In the genomic region with DNA sequence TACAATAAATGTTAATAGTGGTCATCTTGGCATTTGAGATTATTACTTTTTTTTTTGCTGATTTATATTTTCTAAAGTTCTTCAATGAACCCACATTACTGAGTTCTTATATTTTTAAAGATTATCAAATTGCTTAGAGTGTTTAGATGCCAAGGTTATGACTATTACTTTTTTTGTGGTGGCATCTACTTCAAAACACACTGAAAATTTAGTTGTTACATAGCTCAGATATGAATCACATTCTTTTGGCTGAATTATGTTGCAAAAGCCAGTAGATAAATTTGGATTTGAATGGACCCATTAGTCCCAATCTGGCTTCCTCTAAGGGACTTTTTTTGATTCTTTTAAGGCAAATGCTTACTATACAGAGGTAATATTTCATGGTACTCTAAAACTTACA, we compare ENCODE assay signal across 12 cellular contexts. TPM values are rescaled to one million over a fixed set of nuclear protein-coding genes. Genes with fewer than 3 reads are reported as not detected.
A peak's percentile ranks its signal among the peaks of the same experiment; 100 is the strongest.
DNase-seq lines count a peak whose midpoint lies in the region; ATAC-seq, FAIRE-seq and TF ChIP-seq lines count a peak whose summit lies in the region.
"Had no signal": no experiment of that assay in that cellular context is flagged by ENCODE, and none has a peak within 500 bp of the region (broad histone marks: within the 10 kb centered on the region; RNA-seq: fewer than 3 reads in every experiment).

No MANE protein-coding gene starts in this region.

- H3K4me2 ChIP-seq in HCT116 (ENCODE audit: low read length): peak overlapping the region; percentile 52

- TF ChIP-seq CTCF in HCT116 (IDR thresholded peaks at IDR 0.05 in 2 of 3, conservative IDR thresholded peaks at IDR 0.05 in 1 of 3; ENCODE audit: borderline replicate concordance in 1 of 3, insufficient read depth in 1 of 3, low read depth in 2 of 3, low read length in 2 of 3) (no peak), fibroblast of the aortic adventitia (IDR thresholded peaks at IDR 0.05; ENCODE audit: insufficient read depth, low read length) (no peak), Peyer's patch (IDR thresholded peaks at IDR 0.05) (no peak), WTC11 (IDR thresholded peaks at IDR 0.05) (no peak)

- no peak overlapping the region for H3K4me3 ChIP-seq in HCT116 (replicated peaks in 1 of 2; ENCODE audit: low read depth in 1 of 2, low read length in 2 of 2)
- no peak overlapping the region for H3K4me3 ChIP-seq in fibroblast of the aortic adventitia (ENCODE audit: low read depth, low read length)
- H3K4me3 ChIP-seq in Peyer's patch: no peak overlapping the region
- H3K4me3 ChIP-seq: heart left ventricle had no signal

- H4K20me1 ChIP-seq in HCT116 (ENCODE audit: insufficient read depth): no peaks in the 10 kb centered on the region

- POLR2A ChIA-PET in HCT116 (lab: Charles Lee) (interaction anchor here (0.7 kb wide), 1 partner anchor 759 kb away, joined by 3 read pairs; no protein-coding TSS in a partner anchor), WTC11 (lab: Charles Lee) (no interaction called here)

- no peak overlapping the region for H3K9ac ChIP-seq in HCT116 (ENCODE audit: low read length)

- H3K27me3 Mint-ChIP-seq in WTC11 (ENCODE audit: low read depth): no peaks in the 10 kb centered on the region

- H3K9me2 ChIP-seq in HCT116 (ENCODE audit: insufficient read depth): no peaks in the 10 kb centered on the region

- H3K27ac Mint-ChIP-seq in WTC11: no peak overlapping the region

- no peak; the same call in 1 of the 2 replicates for ATAC-seq in HCT116
- no peak for ATAC-seq in GM21515 (IDR thresholded peaks at IDR 0.05; ENCODE audit: unreplicated experiment)
- ATAC-seq in WTC11: no peak

- H3K27ac ChIP-seq in HCT116 (ENCODE audit: low read depth, low read length) (no peak overlapping the region), Peyer's patch (no peak overlapping the region)

- peaks cover 8 to 11% of the 10 kb centered on the region in 2 experiments; a peak in 3 of 4 replicates for H3K4me1 ChIP-seq in HCT116 (ENCODE audit: control insufficient read depth in 1 of 2, insufficient read depth in 2 of 2, low read length in 2 of 2)
- peaks cover 0 to 17% (median 0%) of the 10 kb centered on the region in 4 donors for H3K4me1 ChIP-seq in Peyer's patch

- H3K9me3 ChIP-seq in HCT116 (ENCODE audit: control insufficient read depth in 1 of 2, insufficient read depth in 1 of 2, low read depth in 1 of 2, low read length in 2 of 2) (no peaks in the 10 kb centered on the region), Peyer's patch (no peaks in the 10 kb centered on the region)
- H3K9me3 ChIP-seq: heart left ventricle had no signal

- no peaks in the 10 kb centered on the region for H3K27me3 ChIP-seq in HCT116 (ENCODE audit: insufficient read depth, low read length)
- no peaks in the 10 kb centered on the region for H3K27me3 ChIP-seq in Peyer's patch
- H3K27me3 ChIP-seq: heart left ventricle had no signal

- no peak for TF ChIP-seq POLR2A in HCT116 (IDR thresholded peaks at IDR 0.05; ENCODE audit: borderline replicate concordance, extremely low read depth, insufficient read depth, insufficient read length)
- no peak for TF ChIP-seq POLR2A in Peyer's patch (IDR thresholded peaks at IDR 0.05)

- FAIRE-seq in TTC549 (lab: Jason Lieb, UNC): peak; percentile 15
- FAIRE-seq: GM12892, H1 had no signal

- peaks cover 23% of the 10 kb centered on the region for H3K36me3 Mint-ChIP-seq in WTC11

- RAD21 ChIA-PET in HCT116 (lab: Charles Lee; ENCODE audit: low non-redundant PET in 1 of 2, low total read pairs in 2 of 2, uncharacterized antibody in 2 of 2, unreplicated experiment in 2 of 2): no interaction called here

- no peak for TF ChIP-seq RAD21 in HCT116 (IDR thresholded peaks at IDR 0.05; ENCODE audit: low read depth)

- DNase-seq in HCT116 (ENCODE audit: low read depth, low spot score) (no peak), fibroblast of the aortic adventitia (ENCODE audit: low read depth) (peak; percentile 95), stromal cell of bone marrow (ENCODE audit: low read depth) (peak; percentile 74), Peyer's patch (no peak), WTC11 (ENCODE audit: low spot score) (no peak), NCI-H1092 treated with DMSO at 0.1 percent for 48 hours (lab: John Stamatoyannopoulos, UW) (no peak)
- DNase-seq: activated naive CD4-positive, alpha-beta T cell treated with anti-CD3 and anti-CD28 coated beads, Interleukin-2, amount 50 U/mL, for 16 hours; heart left ventricle had no signal

- peaks cover 0 to 11% of the 10 kb centered on the region in 2 experiments; a peak in 1 of 4 replicates for H3K36me3 ChIP-seq in HCT116 (ENCODE audit: control insufficient read depth in 1 of 2, insufficient read depth in 2 of 2, low read length in 2 of 2)
- no peaks in the 10 kb centered on the region for H3K36me3 ChIP-seq in Peyer's patch

- no peaks in the 10 kb centered on the region for H3K79me2 ChIP-seq in HCT116 (ENCODE audit: insufficient read depth, low read length)

- peaks cover 19% of the 10 kb centered on the region for H3K4me1 Mint-ChIP-seq in WTC11

- CTCF ChIA-PET in HCT116 (lab: Charles Lee) (no interaction called here), WTC11 (lab: Charles Lee) (no interaction called here)

- H3K9me3 Mint-ChIP-seq in WTC11: peaks cover 14% of the 10 kb centered on the region

- intact Hi-C loops in HCT116 (cut with micrococcal nuclease): no loop called here

- H2AFZ ChIP-seq in HCT116 (ENCODE audit: low read depth, low read length, poor library complexity, severe bottlenecking): no peak overlapping the region

- no peak overlapping the region for H3K4me3 Mint-ChIP-seq in WTC11

- BruUV-seq in HCT116 (replicated peaks; lab: Mats Ljungman, UMichigan): no TSS peak

TF ChIP-seq in HCT116, 20 proteins besides CTCF, POLR2A, EP300 and RAD21:
- no peak for TF ChIP-seq TCF7L2 (IDR thresholded peaks at IDR 0.05; ENCODE audit: borderline replicate concordance, extremely low read depth, insufficient read depth, insufficient read length)
- no peak for TF ChIP-seq ELF1 (IDR thresholded peaks at IDR 0.05; ENCODE audit: borderline replicate concordance, low read depth)
- no peak for TF ChIP-seq CBX3 (IDR thresholded peaks at IDR 0.05; ENCODE audit: low read depth)

TF ChIP-seq in WTC11, 78 proteins besides CTCF, POLR2A, EP300 and RAD21 (continues in another document):
- TF ChIP-seq, protein P1, sequence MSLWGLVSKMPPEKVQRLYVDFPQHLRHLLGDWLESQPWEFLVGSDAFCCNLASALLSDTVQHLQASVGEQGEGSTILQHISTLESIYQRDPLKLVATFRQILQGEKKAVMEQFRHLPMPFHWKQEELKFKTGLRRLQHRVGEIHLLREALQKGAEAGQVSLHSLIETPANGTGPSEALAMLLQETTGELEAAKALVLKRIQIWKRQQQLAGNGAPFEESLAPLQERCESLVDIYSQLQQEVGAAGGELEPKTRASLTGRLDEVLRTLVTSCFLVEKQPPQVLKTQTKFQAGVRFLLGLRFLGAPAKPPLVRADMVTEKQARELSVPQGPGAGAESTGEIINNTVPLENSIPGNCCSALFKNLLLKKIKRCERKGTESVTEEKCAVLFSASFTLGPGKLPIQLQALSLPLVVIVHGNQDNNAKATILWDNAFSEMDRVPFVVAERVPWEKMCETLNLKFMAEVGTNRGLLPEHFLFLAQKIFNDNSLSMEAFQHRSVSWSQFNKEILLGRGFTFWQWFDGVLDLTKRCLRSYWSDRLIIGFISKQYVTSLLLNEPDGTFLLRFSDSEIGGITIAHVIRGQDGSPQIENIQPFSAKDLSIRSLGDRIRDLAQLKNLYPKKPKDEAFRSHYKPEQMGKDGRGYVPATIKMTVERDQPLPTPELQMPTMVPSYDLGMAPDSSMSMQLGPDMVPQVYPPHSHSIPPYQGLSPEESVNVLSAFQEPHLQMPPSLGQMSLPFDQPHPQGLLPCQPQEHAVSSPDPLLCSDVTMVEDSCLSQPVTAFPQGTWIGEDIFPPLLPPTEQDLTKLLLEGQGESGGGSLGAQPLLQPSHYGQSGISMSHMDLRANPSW (CRISPR knock-in tag; conservative IDR thresholded peaks at IDR 0.05; ENCODE audit: low read depth): no peak
- TF ChIP-seq E2F4 (CRISPR knock-in tag; IDR thresholded peaks at IDR 0.05; ENCODE audit: borderline replicate concordance, low read depth): no peak

RNA-seq across cellular contexts. Expression of gene UTRN, which starts 8.9 kb away (rescaled TPM):
- total RNA-seq in HCT116 (2021; ENCODE audit: unreplicated experiment) (28.4 TPM), fibroblast of the aortic adventitia (ENCODE audit: low replicate concordance) (211 and 281 TPM in 2 replicates), Peyer's patch (100 to 1,000 TPM in 2 of 4 donors, 10 to 100 TPM in 2; 61.1 to 579 (median 115) TPM), WTC11 (2021) (125 to 127 TPM (median 125 TPM) in 3 replicates)
- 7.7 and 11.4 TPM in 2 replicates for polyA plus RNA-seq in HCT116 (2012)

Comparison
In these comparisons a context has a peak if more than half of its experiments do, and no peak if none do; other contexts are left out.
1. DNase-seq: peak in fibroblast of the aortic adventitia (single experiment) and stromal cell of bone marrow (single experiment); none in HCT116 (single experiment), Peyer's patch (0 of 3), WTC11 (single experiment) and NCI-H1092 treated with DMSO at 0.1 percent for 48 hours (single experiment).